In genomic region chr2:122451040-122451439, GRCh38 we compare ENCODE assay signal across 8 cellular contexts.
DNase-seq lines count a peak whose midpoint lies in the region; ATAC-seq and TF ChIP-seq lines count a peak whose summit lies in the region.

No MANE protein-coding gene starts in this region.

- no peaks in the 10 kb centered on the region for H3K79me2 ChIP-seq in SK-N-SH (ENCODE audit: insufficient read depth)

- H3K4me1 ChIP-seq in SK-N-SH (ENCODE audit: control insufficient read depth in 1 of 2, insufficient read depth in 2 of 2, low read depth in 1 of 2, low read length in 1 of 2) (no peaks in the 10 kb centered on the region), ascending aorta (no peaks in the 10 kb centered on the region)

- ATAC-seq in SK-N-SH treated with all-trans-retinoic acid at 6 μM for 48 hours, result no peak
- ATAC-seq in esophagus mucosa, result no peak
- no peak for ATAC-seq in HG03039 (IDR thresholded peaks at IDR 0.05; ENCODE audit: unreplicated experiment)

- H3K27me3 ChIP-seq in SK-N-SH (ENCODE audit: insufficient read depth), result no peaks in the 10 kb centered on the region
- no peaks in the 10 kb centered on the region for H3K27me3 ChIP-seq in ascending aorta

- no peak overlapping the region for H2AFZ ChIP-seq in SK-N-SH (ENCODE audit: low read depth)

- no peak for TF ChIP-seq EP300 in SK-N-SH (IDR thresholded peaks at IDR 0.05; ENCODE audit: borderline replicate concordance in 1 of 2, low read depth in 1 of 2, low read length in 1 of 2)

- WGBS in SK-N-SH (ENCODE audit: low lambda C conversion rate), result 33% methylated on average over 4 of the region's 4 CpGs

- no peaks in the 10 kb centered on the region for H4K20me1 ChIP-seq in SK-N-SH (ENCODE audit: insufficient read depth)

- H3K4me3 ChIP-seq in SK-N-SH (ENCODE audit: low read depth in 2 of 2, low read length in 1 of 2) (no peak overlapping the region), ascending aorta (no peak overlapping the region)

- no peaks in the 10 kb centered on the region for H3F3A ChIP-seq in SK-N-SH (replicated peaks; ENCODE audit: insufficient read depth)

- H3K36me3 ChIP-seq in SK-N-SH (replicated peaks in 1 of 2; ENCODE audit: control insufficient read depth in 1 of 2, insufficient read depth in 2 of 2, low read length in 1 of 2) (no peaks in the 10 kb centered on the region), ascending aorta (no peaks in the 10 kb centered on the region)

- H3K27ac ChIP-seq in SK-N-SH (ENCODE audit: low read depth in 2 of 2, low read length in 1 of 2) (no peak overlapping the region), ascending aorta (no peak overlapping the region)

- peak; percentile 44 for TF ChIP-seq CTCF in SK-N-SH (IDR thresholded peaks at IDR 0.05)
- peak in 1 of 3 experiments; percentile 14 for TF ChIP-seq CTCF in ascending aorta (IDR thresholded peaks at IDR 0.05)

- POLR2A ChIA-PET in SK-N-SH (lab: Yijun Ruan, JAX), result no interaction called here

- intact Hi-C loops in ascending aorta (cut with DNase I), result no loop called here

- in situ Hi-C loops in SK-MEL-5 (cut with HindIII; ENCODE audit: low pct_unique_long_range_greater_than_20kb, low sequenced_read_pairs), result no loop called here

- no peaks in the 10 kb centered on the region for H3K9me2 ChIP-seq in SK-N-SH

- no peak overlapping the region for H3K9ac ChIP-seq in SK-N-SH

- CTCF ChIA-PET in SK-N-SH (lab: Yijun Ruan, JAX), result interaction anchor here (0.7 to 1.2 kb wide), 6 partner anchors 13 to 599 kb away, joined by 3 to 4 read pairs (median 3); no protein-coding TSS in a partner anchor

- 0 out of 2 replicates have a peak, but pooled peaks cover 8% of the 10 kb centered on the region for H3K9me3 ChIP-seq in SK-N-SH
- no peaks in the 10 kb centered on the region for H3K9me3 ChIP-seq in ascending aorta

- H3K4me2 ChIP-seq in SK-N-SH, result no peak overlapping the region

- DNase-seq in SK-N-SH (peak; percentile 6), HT-29 (ENCODE audit: low spot score) (peak; percentile 46), SK-MEL-5 (ENCODE audit: low read depth, low spot score) (peak; percentile 60), kidney glomerular epithelial cell (lab: John Stamatoyannopoulos, UW) (peak; percentile 3), ascending aorta (ENCODE audit: low spot score in 2 of 2) (no peak)

- peak; percentile 69 for TF ChIP-seq RAD21 in SK-N-SH (IDR thresholded peaks at IDR 0.05; ENCODE audit: low read length)

TF ChIP-seq in SK-N-SH, 30 proteins besides CTCF, POLR2A, EP300 and RAD21:
- TF ChIP-seq ZBTB33 (IDR thresholded peaks at IDR 0.05; ENCODE audit: borderline replicate concordance, low read depth) (no peak), SIN3A (IDR thresholded peaks at IDR 0.05; ENCODE audit: borderline replicate concordance, low read depth, low read length) (no peak), TCF12 (IDR thresholded peaks at IDR 0.05) (no peak), TEAD4 (IDR thresholded peaks at IDR 0.05; ENCODE audit: borderline replicate concordance, insufficient read depth) (no peak), RFX5 (IDR thresholded peaks at IDR 0.05; ENCODE audit: low read length) (no peak)

TF ChIP-seq in SK-N-SH treated with all-trans-retinoic acid at 6 μM for 48 hours, 23 proteins besides CTCF, POLR2A, EP300 and RAD21:
- TF ChIP-seq ZFP30 (CRISPR knock-in tag; IDR thresholded peaks at IDR 0.05) (no peak), RARB (CRISPR knock-in tag; IDR thresholded peaks at IDR 0.05) (no peak), GLIS3 (CRISPR knock-in tag; IDR thresholded peaks at IDR 0.05) (no peak), TCF4 (CRISPR knock-in tag; IDR thresholded peaks at IDR 0.05; ENCODE audit: borderline replicate concordance) (no peak), BACH2 (CRISPR knock-in tag; IDR thresholded peaks at IDR 0.05; ENCODE audit: borderline replicate concordance) (no peak), ZNF8 (CRISPR knock-in tag; IDR thresholded peaks at IDR 0.05) (no peak), TSHZ2 (CRISPR knock-in tag; IDR thresholded peaks at IDR 0.05) (no peak)

Comparison
In these comparisons a context has a peak if more than half of its experiments do, and no peak if none do; other contexts are left out.
1. DNase-seq: peak in SK-N-SH (single experiment), HT-29 (single experiment), SK-MEL-5 (single experiment) and kidney glomerular epithelial cell (single experiment); none in ascending aorta (0 of 2).